8 cellular contexts compared by ENCODE assay signal in genomic region chr7:2529161-2530075, GRCh38. TPM values are rescaled to one million over a fixed set of nuclear protein-coding genes. Genes with fewer than 3 reads are reported as not detected.
DNase-seq lines count a peak whose midpoint lies in the region; ATAC-seq and TF ChIP-seq lines count a peak whose summit lies in the region.

No MANE protein-coding gene starts in this region.

- no peak overlapping the region for H3K27ac ChIP-seq in WERI-Rb-1

- peaks cover 42% of the 10 kb centered on the region for H3K4me1 Mint-ChIP-seq in chondrocyte (ENCODE audit: low read depth)

- ATAC-seq in GM18498 (IDR thresholded peaks at IDR 0.05; ENCODE audit: unreplicated experiment) (peak; percentile 42), HG03354 (IDR thresholded peaks at IDR 0.05; ENCODE audit: poor library complexity, severe bottlenecking, unreplicated experiment) (peak; percentile 57), GM18873 (IDR thresholded peaks at IDR 0.05; ENCODE audit: low FRiP score, unreplicated experiment) (no peak)

- no peaks in the 10 kb centered on the region for H3K9me3 ChIP-seq in WERI-Rb-1 (ENCODE audit: severe bottlenecking)

- no peak overlapping the region for H3K4me3 Mint-ChIP-seq in chondrocyte (ENCODE audit: unreplicated experiment)

- DNase-seq in T1000 (lab: John Stamatoyannopoulos, UW) (peak; percentile 69), chondrocyte (ENCODE audit: low spot score) (no peak), midbrain (lab: John Stamatoyannopoulos, UW) (peak; percentile 52), WERI-Rb-1 (no peak), NCI-H2081 treated with DMSO at 0.1 percent for 48 hours (lab: John Stamatoyannopoulos, UW) (no peak)

- H3K27me3 ChIP-seq in WERI-Rb-1 (ENCODE audit: insufficient read depth, low read depth, severe bottlenecking) = no peaks in the 10 kb centered on the region

- TF ChIP-seq CTCF in chondrocyte (IDR thresholded peaks at IDR 0.05) (no peak), WERI-Rb-1 (IDR thresholded peaks at IDR 0.05; ENCODE audit: low read depth, low read length) (no peak)

- no peak overlapping the region for H3K4me3 ChIP-seq in WERI-Rb-1 (ENCODE audit: low read depth, low read length)

- H3K36me3 ChIP-seq in WERI-Rb-1 = peaks cover 44% of the 10 kb centered on the region

- H3K27me3 Mint-ChIP-seq in chondrocyte (ENCODE audit: low read depth) = no peaks in the 10 kb centered on the region

- no peaks in the 10 kb centered on the region for H3K9me3 Mint-ChIP-seq in chondrocyte (ENCODE audit: low read depth)

- H3K27ac Mint-ChIP-seq in chondrocyte (ENCODE audit: unreplicated experiment) = peak overlapping the region; percentile 36

- H3K36me3 Mint-ChIP-seq in chondrocyte (ENCODE audit: low read depth) = no peaks in the 10 kb centered on the region

RNA-seq across cellular contexts. Expression of gene LFNG, which starts 9.8 kb away (rescaled TPM):
- total RNA-seq in chondrocyte = 36.7 to 39.9 TPM (median 39.9 TPM) in 3 replicates

RNA-seq across cellular contexts. Expression of gene BRAT1, which starts 25.9 kb away (rescaled TPM):
- 19.6 to 30.6 TPM (median 21.0 TPM) in 3 replicates for total RNA-seq in chondrocyte

RNA-seq across cellular contexts. Expression of gene IQCE, which starts 29.4 kb away (rescaled TPM):
- 9.3 to 20.2 TPM (median 10.0 TPM) in 3 replicates for total RNA-seq in chondrocyte

RNA-seq across cellular contexts. Expression of gene GRIFIN, which starts 53.2 kb away (rescaled TPM):
- not detected in 3 replicates for total RNA-seq in chondrocyte

Comparison
In these comparisons a context has a peak if more than half of its experiments do, and no peak if none do; other contexts are left out.
1. DNase-seq: peak in T1000 (single experiment) and midbrain (single experiment); none in chondrocyte (single experiment), WERI-Rb-1 (single experiment) and NCI-H2081 treated with DMSO at 0.1 percent for 48 hours (single experiment).